ENCODE assay signal across 26 cellular contexts in genomic region chr1:118863688-118864087, GRCh38.
"Had no signal": no experiment of that assay in that cellular context is flagged by ENCODE, and none has a peak within 500 bp of the region (broad histone marks: within the 10 kb centered on the region; RNA-seq: fewer than 3 reads in every experiment).

No MANE protein-coding gene starts in this region.

- H3K4me3 ChIP-seq: MG63, SJSA1 had no signal

- H3K27me3 ChIP-seq: MG63, SJSA1 had no signal

- FAIRE-seq: TTC549 had no signal

- H3K36me3 ChIP-seq: MG63, SJSA1 had no signal

- DNase-seq: activated B cell treated with CpG ODN at 0.5 μM for 24 hours; activated CD4-positive, alpha-beta memory T cell treated with anti-CD3 and anti-CD28 coated beads for 36 hours; activated CD4-positive, alpha-beta T cell treated with anti-CD3 and anti-CD28 coated beads, Interleukin-2, amount 10 ng/mL, durations not matched to agents 7 days and 5 days; activated CD8-positive, alpha-beta memory T cell treated with anti-CD3 and anti-CD28 coated beads for 24 hours; activated gamma-delta T cell treated with Interleukin-2 at 50 U/mL for 16 hours; activated naive CD4-positive, alpha-beta T cell treated with anti-CD3 and anti-CD28 coated beads, Interleukin-2, amount 10 ng/mL, durations not matched to agents 7 days and 5 days; activated naive CD8-positive, alpha-beta T cell treated with anti-CD3 and anti-CD28 coated beads for 36 hours; activated T-cell treated with anti-CD3 and anti-CD28 coated beads, Interleukin-2, amount 50 U/mL, for 4 hours; caudate nucleus; MG63; NCI-H1092; NCI-H1417 treated with DMSO at 0.1 percent for 48 hours; NCI-H1694 treated with DMSO at 0.1 percent for 48 hours; NCI-H2081; NCI-H510A treated with DMSO at 0.1 percent for 48 hours; NCI-H69; NK-92 treated with Interleukin-12 subunit alpha and Interleukin-12 subunit beta, amount 100 ng/mL, for 24 hours; Right ventricle myocardium superior; T-helper 17 cell; T-helper 9 cell had no signal

- H3K9me3 ChIP-seq: MG63, SJSA1 had no signal

- H3K27ac ChIP-seq: KMS-11, RWPE1 had no signal

- H3K4me2 ChIP-seq: KMS-11 had no signal

- ATAC-seq: activated T-cell treated with anti-CD3 and anti-CD28 coated beads, Interleukin-2, amount 50 U/mL, for 4 hours; activated T-helper 17 cell treated with anti-CD3 and anti-CD28 coated beads, Interleukin-2, amount 50 U/mL, for 72 hours; Panc1; T-helper 17 cell had no signal

- H3K9ac ChIP-seq: KMS-11 had no signal
